ENCODE assay signal across 14 cellular contexts in genomic region chr3:125035217-125035616, GRCh38. TPM values are rescaled to one million over a fixed set of nuclear protein-coding genes. Genes with fewer than 3 reads are reported as not detected.
A peak's percentile ranks its signal among the peaks of the same experiment; 100 is the strongest.
DNase-seq lines count a peak whose midpoint lies in the region; ATAC-seq and TF ChIP-seq lines count a peak whose summit lies in the region.
"Had no signal": no experiment of that assay in that cellular context is flagged by ENCODE, and none has a peak within 500 bp of the region (broad histone marks: within the 10 kb centered on the region; RNA-seq: fewer than 3 reads in every experiment).

No MANE protein-coding gene starts in this region.

- TF ChIP-seq CTCF in suprapubic skin (IDR thresholded peaks at IDR 0.05) (no peak), neural progenitor cell (IDR thresholded peaks at IDR 0.05) (no peak)

- H3K27me3 ChIP-seq in suprapubic skin (no peaks in the 10 kb centered on the region), neural progenitor cell (no peaks in the 10 kb centered on the region)

- peaks cover 8% of the 10 kb centered on the region for H3K79me2 ChIP-seq in neural progenitor cell (ENCODE audit: low read depth)

- TF ChIP-seq POLR2A in GM18505 (IDR thresholded peaks at IDR 0.05; ENCODE audit: borderline replicate concordance, extremely low read depth, insufficient read depth, insufficient read length): no peak
- TF ChIP-seq POLR2A in suprapubic skin (IDR thresholded peaks at IDR 0.05): no peak

- no peaks in the 10 kb centered on the region for H3K9me3 ChIP-seq in suprapubic skin
- peaks cover 6% of the 10 kb centered on the region for H3K9me3 ChIP-seq in neural progenitor cell (ENCODE audit: low read depth)

- H2AFZ ChIP-seq in neural progenitor cell (replicated peaks): no peak overlapping the region

- 95% methylated on average over 5 of the region's 5 CpGs for WGBS in suprapubic skin

- H3K27ac ChIP-seq in suprapubic skin (no peak overlapping the region), neural progenitor cell (no peak overlapping the region)
- H3K27ac ChIP-seq: coronary artery had no signal

- peaks cover 36% of the 10 kb centered on the region for H3K4me1 ChIP-seq in suprapubic skin
- peaks cover 37% of the 10 kb centered on the region for H3K4me1 ChIP-seq in neural progenitor cell

- peaks cover 1% of the 10 kb centered on the region for H3K36me3 Mint-ChIP-seq in central memory CD8-positive, alpha-beta T cell (ENCODE audit: insufficient read depth)
- peaks cover 20% of the 10 kb centered on the region for H3K36me3 Mint-ChIP-seq in neural progenitor cell
- H3K36me3 Mint-ChIP-seq: CD14-positive monocyte, naive B cell had no signal

- peaks cover 7% of the 10 kb centered on the region for H4K20me1 ChIP-seq in neural progenitor cell (ENCODE audit: low read depth)

- no peak for DNase-seq in central memory CD8-positive, alpha-beta T cell (ENCODE audit: low spot score in 2 of 2)
- DNase-seq in suprapubic skin (ENCODE audit: low spot score in 2 of 2) (no peak), neural progenitor cell (ENCODE audit: low spot score) (no peak)
- DNase-seq: naive B cell, NCI-H524, Right ventricle myocardium superior had no signal

- no peak for TF ChIP-seq EP300 in suprapubic skin (IDR thresholded peaks at IDR 0.05)

- H3F3A ChIP-seq in neural progenitor cell (ENCODE audit: low read depth): peaks cover 41% of the 10 kb centered on the region

- H3K9me3 Mint-ChIP-seq in central memory CD8-positive, alpha-beta T cell: peaks cover 6% of the 10 kb centered on the region
- peaks cover 26% of the 10 kb centered on the region for H3K9me3 Mint-ChIP-seq in neural progenitor cell

- no peak overlapping the region for H3K4me2 ChIP-seq in neural progenitor cell

- no peak overlapping the region for H3K4me3 ChIP-seq in suprapubic skin
- no peak overlapping the region for H3K4me3 ChIP-seq in neural progenitor cell
- H3K4me3 ChIP-seq: coronary artery had no signal

- ATAC-seq in GM18505 (IDR thresholded peaks at IDR 0.05; ENCODE audit: unreplicated experiment) (peak; percentile 88), GM19455 (IDR thresholded peaks at IDR 0.05; ENCODE audit: unreplicated experiment) (peak; percentile 66), HG03139 (IDR thresholded peaks at IDR 0.05; ENCODE audit: unreplicated experiment) (peak; percentile 63), HG02623 (IDR thresholded peaks at IDR 0.05; ENCODE audit: unreplicated experiment) (no peak), SK-N-SH treated with all-trans-retinoic acid at 6 μM for 48 hours (no peak)
- no peak for ATAC-seq in central memory CD8-positive, alpha-beta T cell (replicated peaks; ENCODE audit: extremely low read depth, poor library complexity, severe bottlenecking)

- peak overlapping the region; percentile 32 for H3K27ac Mint-ChIP-seq in central memory CD8-positive, alpha-beta T cell (ENCODE audit: low read depth)
- H3K27ac Mint-ChIP-seq in neural progenitor cell: no peak overlapping the region
- H3K27ac Mint-ChIP-seq: activated naive CD4-positive, alpha-beta T cell treated with anti-CD3 and anti-CD28 coated beads, Interleukin-2, amount 50 U/mL, for 24 hours; CD14-positive monocyte had no signal

- H3K36me3 ChIP-seq in suprapubic skin (no peaks in the 10 kb centered on the region), neural progenitor cell (peaks cover 7% of the 10 kb centered on the region)

- peaks cover 54% of the 10 kb centered on the region for H3K4me1 Mint-ChIP-seq in central memory CD8-positive, alpha-beta T cell
- peaks cover 43% of the 10 kb centered on the region for H3K4me1 Mint-ChIP-seq in neural progenitor cell

- H3K4me3 Mint-ChIP-seq in central memory CD8-positive, alpha-beta T cell: no peak overlapping the region
- H3K4me3 Mint-ChIP-seq in neural progenitor cell: no peak overlapping the region
- H3K4me3 Mint-ChIP-seq: activated naive CD4-positive, alpha-beta T cell treated with anti-CD3 and anti-CD28 coated beads, Interleukin-2, amount 50 U/mL, for 24 hours; CD14-positive monocyte; naive B cell had no signal

- H3K9ac ChIP-seq in neural progenitor cell: no peak overlapping the region

- H3K27me3 Mint-ChIP-seq in central memory CD8-positive, alpha-beta T cell: no peaks in the 10 kb centered on the region
- H3K27me3 Mint-ChIP-seq in neural progenitor cell (ENCODE audit: insufficient read depth, low read depth): peaks cover 8% of the 10 kb centered on the region
- H3K27me3 Mint-ChIP-seq: activated naive CD4-positive, alpha-beta T cell treated with anti-CD3 and anti-CD28 coated beads, Interleukin-2, amount 50 U/mL, for 24 hours; naive B cell had no signal

TF ChIP-seq in SK-N-SH treated with all-trans-retinoic acid at 6 μM for 48 hours, 23 proteins besides CTCF, POLR2A, EP300 and RAD21 (continues in another document):
- TF ChIP-seq PPARA (CRISPR knock-in tag; IDR thresholded peaks at IDR 0.05; ENCODE audit: borderline replicate concordance) (no peak), CSDC2 (CRISPR knock-in tag; IDR thresholded peaks at IDR 0.05) (no peak), CSRNP3 (CRISPR knock-in tag; IDR thresholded peaks at IDR 0.05) (no peak), OSR1 (CRISPR knock-in tag; IDR thresholded peaks at IDR 0.05) (no peak), SNAI2 (CRISPR knock-in tag; IDR thresholded peaks at IDR 0.05) (no peak), ARNTL (CRISPR knock-in tag; IDR thresholded peaks at IDR 0.05; ENCODE audit: borderline replicate concordance, low read depth) (no peak), TCF4 (CRISPR knock-in tag; IDR thresholded peaks at IDR 0.05; ENCODE audit: borderline replicate concordance) (no peak), PATZ1 (CRISPR knock-in tag; IDR thresholded peaks at IDR 0.05; ENCODE audit: borderline replicate concordance) (no peak), ZFP3 (CRISPR knock-in tag; IDR thresholded peaks at IDR 0.05) (no peak), CREB5 (CRISPR knock-in tag; IDR thresholded peaks at IDR 0.05; ENCODE audit: low read depth) (no peak), ISL1 (CRISPR knock-in tag; IDR thresholded peaks at IDR 0.05) (no peak), TOX (CRISPR knock-in tag; IDR thresholded peaks at IDR 0.05; ENCODE audit: borderline replicate concordance) (no peak), ZFP30 (CRISPR knock-in tag; IDR thresholded peaks at IDR 0.05) (no peak), ZC3H10 (CRISPR knock-in tag; IDR thresholded peaks at IDR 0.05) (no peak)

RNA-seq across cellular contexts. Expression of gene HEG1, which starts 20.6 kb away (rescaled TPM):
- 10 to 100 TPM; 13.9 to 30.8 (median 26.5) TPM for total RNA-seq in suprapubic skin
- total RNA-seq in neural progenitor cell (ENCODE audit: low replicate concordance): 11.4 and 16.4 TPM in 2 replicates

Comparison
In these comparisons a context has a peak if more than half of its experiments do, and no peak if none do; other contexts are left out.
1. ATAC-seq: peak in GM18505 (single experiment), GM19455 (single experiment) and HG03139 (single experiment); none in central memory CD8-positive, alpha-beta T cell (single experiment), HG02623 (single experiment) and SK-N-SH treated with all-trans-retinoic acid at 6 μM for 48 hours (single experiment).